Comparison of ENCODE assay signal across 8 cellular contexts in genomic region chr6:105172515-105172914, GRCh38. TPM values are rescaled to one million over a fixed set of nuclear protein-coding genes. Genes with fewer than 3 reads are reported as not detected.
"Had no signal": no experiment of that assay in that cellular context is flagged by ENCODE, and none has a peak within 500 bp of the region (broad histone marks: within the 10 kb centered on the region; RNA-seq: fewer than 3 reads in every experiment).

No MANE protein-coding gene starts in this region.

RNA-seq across cellular contexts. Expression of gene POPDC3, which starts 7.3 kb away (rescaled TPM):
- total RNA-seq: kidney; left colon; left lobe of liver; liver; lower leg skin; mononuclear cell; naive thymus-derived CD4-positive, alpha-beta T cell had no signal
- polyA plus RNA-seq: immature natural killer cell; liver; naive thymus-derived CD4-positive, alpha-beta T cell had no signal
